8 cellular contexts compared by ENCODE assay signal in genomic region chr11:43920598-43921419, GRCh38. TPM values are rescaled to one million over a fixed set of nuclear protein-coding genes. Genes with fewer than 3 reads are reported as not detected.
DNase-seq lines count a peak whose midpoint lies in the region; ATAC-seq lines count a peak whose summit lies in the region.

No MANE protein-coding gene starts in this region.

- no peaks in the 10 kb centered on the region for H3K4me1 ChIP-seq in naive thymus-derived CD4-positive, alpha-beta T cell (ENCODE audit: control insufficient read depth in 2 of 2, insufficient read depth in 2 of 2, low read length in 2 of 2)

- H3K9me3 Mint-ChIP-seq in naive thymus-derived CD4-positive, alpha-beta T cell = no peaks in the 10 kb centered on the region

- peaks cover 0 to 60% (median 12%) of the 10 kb centered on the region in 3 experiments for H3K36me3 ChIP-seq in naive thymus-derived CD4-positive, alpha-beta T cell (ENCODE audit: control insufficient read depth in 2 of 3, insufficient read depth in 3 of 3, low read length in 3 of 3)

- H3K4me1 Mint-ChIP-seq in naive thymus-derived CD4-positive, alpha-beta T cell = peaks cover 0 to 13% (median 0%) of the 10 kb centered on the region in 7 donors

- POLR2A ChIA-PET in naive thymus-derived CD4-positive, alpha-beta T cell (lab: Charles Lee) = no interaction called here

- no peak overlapping the region for H3K27ac Mint-ChIP-seq in naive thymus-derived CD4-positive, alpha-beta T cell

- intact Hi-C loops in naive thymus-derived CD4-positive, alpha-beta T cell (cut with micrococcal nuclease) = no loop called here

- H3K36me3 Mint-ChIP-seq in naive thymus-derived CD4-positive, alpha-beta T cell = peaks cover 11 to 43% (median 13%) of the 10 kb centered on the region in 5 donors

- H3K4me3 ChIP-seq in naive thymus-derived CD4-positive, alpha-beta T cell (ENCODE audit: low read length) = no peak overlapping the region

- no peaks in the 10 kb centered on the region for H3K27me3 Mint-ChIP-seq in naive thymus-derived CD4-positive, alpha-beta T cell

- peak; percentile 41 for ATAC-seq in naive thymus-derived CD4-positive, alpha-beta T cell

- no peaks in the 10 kb centered on the region for H3K9me3 ChIP-seq in naive thymus-derived CD4-positive, alpha-beta T cell (ENCODE audit: control insufficient read depth in 2 of 3, low read length in 3 of 3)

- no peak overlapping the region for H3K4me3 Mint-ChIP-seq in naive thymus-derived CD4-positive, alpha-beta T cell

- H3K27ac ChIP-seq in naive thymus-derived CD4-positive, alpha-beta T cell (ENCODE audit: low read depth, low read length) = no peak overlapping the region
- no peak overlapping the region for H3K27ac ChIP-seq in substantia nigra (ENCODE audit: low read depth, low read length, poor library complexity, severe bottlenecking)

- H3K27me3 ChIP-seq in naive thymus-derived CD4-positive, alpha-beta T cell (ENCODE audit: control insufficient read depth in 2 of 2, insufficient read depth in 2 of 2, low read length in 2 of 2) = no peaks in the 10 kb centered on the region

- peak; percentile 93 for DNase-seq in AG20443 (ENCODE audit: low spot score)
- peak; percentile 99 for DNase-seq in H4 (ENCODE audit: low spot score)
- DNase-seq in NCI-H446 treated with DMSO at 0.1 percent for 48 hours (lab: John Stamatoyannopoulos, UW) = peak; percentile 36
- DNase-seq in dermis blood vessel endothelial cell = peak; percentile 96
- no peak for DNase-seq in naive thymus-derived CD4-positive, alpha-beta T cell
- DNase-seq in substantia nigra (lab: John Stamatoyannopoulos, UW) = no peak
- DNase-seq in NCI-H748 treated with DMSO at 0.1 percent for 48 hours (lab: John Stamatoyannopoulos, UW) = no peak
- no peak for DNase-seq in COR-L47 (lab: John Stamatoyannopoulos, UW)

- CTCF ChIA-PET in naive thymus-derived CD4-positive, alpha-beta T cell (lab: Charles Lee) = no interaction called here

RNA-seq across cellular contexts. Expression of gene C11orf96, which starts 21.6 kb away (rescaled TPM):
- total RNA-seq in H4 (2014; rRNA removed; shearing (Covaris generic)) = 2.7 TPM in 2 replicates
- 5.5 and 8.7 TPM in 2 replicates for total RNA-seq in dermis blood vessel endothelial cell
- 1 to 10 TPM in 1 of 5 experiments, under 1 TPM in 2, not detected in 2; 0.36 to 1.5 (median 0.64) TPM for total RNA-seq in naive thymus-derived CD4-positive, alpha-beta T cell
- polyA plus RNA-seq in naive thymus-derived CD4-positive, alpha-beta T cell = not detected

RNA-seq across cellular contexts. Expression of gene ALKBH3, which starts 40.2 kb away (rescaled TPM):
- 71.9 and 76.8 TPM in 2 replicates for total RNA-seq in H4 (2014; rRNA removed; shearing (Covaris generic))
- 27.4 and 40.0 TPM in 2 replicates for total RNA-seq in dermis blood vessel endothelial cell
- 10 to 100 TPM; 28.9 to 32.8 (median 30.2) TPM for total RNA-seq in naive thymus-derived CD4-positive, alpha-beta T cell
- polyA plus RNA-seq in naive thymus-derived CD4-positive, alpha-beta T cell = 10 to 100 TPM; 39.1 to 43.2 TPM

Comparison
In these comparisons a context has a peak if more than half of its experiments do, and no peak if none do; other contexts are left out.
1. DNase-seq: peak in AG20443 (single experiment), H4 (single experiment), NCI-H446 treated with DMSO at 0.1 percent for 48 hours (single experiment) and dermis blood vessel endothelial cell (single experiment); none in naive thymus-derived CD4-positive, alpha-beta T cell (0 of 9), substantia nigra (0 of 49), NCI-H748 treated with DMSO at 0.1 percent for 48 hours (single experiment) and COR-L47 (single experiment).